Comparison of ENCODE assay signal across 1 cellular context in genomic region chr9:107334103-107334776, GRCh38.
TF ChIP-seq lines count a peak whose summit lies in the region.

No MANE protein-coding gene starts in this region.

TF ChIP-seq in H1, 55 proteins besides CTCF, POLR2A, EP300 and RAD21:
- no peak for TF ChIP-seq CREB1 (IDR thresholded peaks at IDR 0.05)
- no peak for TF ChIP-seq RBBP5 (IDR thresholded peaks at IDR 0.05; ENCODE audit: borderline replicate concordance, low read depth, low read length)
- no peak for TF ChIP-seq KDM4A (IDR thresholded peaks at IDR 0.05; ENCODE audit: low read depth, low read length, severe bottlenecking)
- TF ChIP-seq SAP30 (IDR thresholded peaks at IDR 0.05; ENCODE audit: insufficient read depth, insufficient replicate concordance, low read length): no peak
- TF ChIP-seq POLR2AphosphoS5 (IDR thresholded peaks at IDR 0.05; ENCODE audit: low read depth, low read length): peak; percentile 49
- TF ChIP-seq KDM1A (IDR thresholded peaks at IDR 0.05; ENCODE audit: borderline replicate concordance, low read length): no peak
- no peak for TF ChIP-seq ZNF274 (IDR thresholded peaks at IDR 0.05; ENCODE audit: borderline replicate concordance, extremely low read depth, low read length)
- TF ChIP-seq TBP (IDR thresholded peaks at IDR 0.05; ENCODE audit: low read depth, low read length): no peak
